In the genomic region with DNA sequence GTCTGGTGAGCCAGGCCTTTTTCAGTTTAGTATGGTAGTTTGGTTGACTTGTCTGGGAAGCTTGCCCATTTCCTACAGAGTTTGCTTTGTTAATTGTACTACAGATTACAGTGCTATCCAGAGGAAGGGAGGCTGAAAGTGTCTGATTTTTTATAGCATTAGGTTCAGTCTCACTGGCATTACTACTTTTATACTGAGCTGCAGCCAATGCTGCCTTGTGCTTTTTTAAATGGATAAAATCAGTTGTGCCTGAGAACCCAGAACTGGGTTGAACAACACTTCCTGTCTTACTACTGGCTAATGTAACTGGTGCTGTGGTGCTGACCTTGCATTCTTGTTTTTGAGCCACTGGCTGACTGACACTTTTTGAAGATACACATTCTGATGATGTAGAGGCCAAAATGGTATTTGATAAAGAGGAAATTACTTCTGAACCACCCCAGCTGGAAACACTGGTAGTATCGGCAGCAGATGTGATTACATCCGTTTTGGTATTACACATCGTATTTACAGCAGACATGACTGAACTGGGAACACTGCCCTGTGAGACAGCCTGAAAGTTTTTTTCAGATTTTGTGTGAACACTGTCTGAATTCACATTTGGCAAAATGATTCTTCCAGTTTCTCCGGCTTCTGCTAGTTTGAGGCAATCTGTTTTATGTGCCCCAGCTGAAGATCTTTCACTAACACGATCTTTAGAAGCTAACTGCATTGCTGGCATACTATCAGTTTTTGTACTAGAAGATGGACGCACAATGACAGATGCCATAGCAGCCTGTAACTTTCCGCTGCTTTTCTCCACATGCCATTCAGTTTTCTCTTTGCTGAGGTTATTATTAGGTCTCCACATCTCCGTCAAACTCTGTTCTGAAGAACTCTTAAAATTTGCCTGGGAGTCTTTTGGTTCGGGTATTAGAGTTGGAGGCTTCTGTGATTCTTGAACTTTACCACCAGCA, we compare ENCODE assay signal across 9 cellular contexts.
DNase-seq lines count a peak whose midpoint lies in the region; ATAC-seq and TF ChIP-seq lines count a peak whose summit lies in the region.
"Had no signal": no experiment of that assay in that cellular context is flagged by ENCODE, and none has a peak within 500 bp of the region (broad histone marks: within the 10 kb centered on the region; RNA-seq: fewer than 3 reads in every experiment).

No MANE protein-coding gene starts in this region.

- peaks cover 4% of the 10 kb centered on the region for H3K9me3 Mint-ChIP-seq in activated CD8-positive, alpha-beta memory T cell treated with anti-CD3 and anti-CD28 coated beads, Interleukin-2, amount 10 ng/mL, durations not matched to agents 7 days and 5 days (ENCODE audit: low read depth)
- H3K9me3 Mint-ChIP-seq in IgD-negative memory B cell: no peaks in the 10 kb centered on the region

- peak overlapping the region; percentile 89 for H3K27ac Mint-ChIP-seq in activated CD8-positive, alpha-beta memory T cell treated with anti-CD3 and anti-CD28 coated beads, Interleukin-2, amount 10 ng/mL, durations not matched to agents 7 days and 5 days
- peak overlapping the region; percentile 41 to 84 (median 52) for H3K27ac Mint-ChIP-seq in IgD-negative memory B cell

- TF ChIP-seq CTCF in spleen (IDR thresholded peaks at IDR 0.05 in 8 of 11, conservative IDR thresholded peaks at IDR 0.05 in 3 of 11): no peak

- H3K9me3 ChIP-seq in spleen: peaks cover 0 to 4% (median 0%) of the 10 kb centered on the region in 8 donors

- H3K4me1 Mint-ChIP-seq in activated CD8-positive, alpha-beta memory T cell treated with anti-CD3 and anti-CD28 coated beads, Interleukin-2, amount 10 ng/mL, durations not matched to agents 7 days and 5 days: peaks cover 72% of the 10 kb centered on the region
- peaks cover 49 to 56% (median 52%) of the 10 kb centered on the region in 3 donors for H3K4me1 Mint-ChIP-seq in IgD-negative memory B cell

- peaks cover 26 to 85% (median 57%) of the 10 kb centered on the region in 6 donors for H3K4me1 ChIP-seq in spleen

- CTCF ChIA-PET in activated CD8-positive, alpha-beta memory T cell treated with anti-CD3 and anti-CD28 coated beads, Interleukin-2, amount 10 ng/mL, durations not matched to agents 7 days and 5 days (lab: Charles Lee): interaction anchor here (0.7 to 1.7 kb wide), 4 partner anchors 9 to 423 kb away, joined by 3 to 5 read pairs (median 4); no protein-coding TSS in a partner anchor

- H3K27ac ChIP-seq in spleen: peak overlapping the region; percentile 52 to 79 (median 68)

- no peak for TF ChIP-seq POLR2A in spleen (IDR thresholded peaks at IDR 0.05)

- WGBS in spleen, 5 donors: 49 to 69% (median 57%) methylated on average over 9 of the region's 9 CpGs

- DNase-seq in activated CD8-positive, alpha-beta memory T cell treated with anti-CD3 and anti-CD28 coated beads, Interleukin-2, amount 10 ng/mL, durations not matched to agents 7 days and 5 days: peak; percentile 57
- no peak for DNase-seq in activated CD8-positive, alpha-beta memory T cell treated with anti-CD3 and anti-CD28 coated beads for 24 hours
- DNase-seq in amygdala (lab: John Stamatoyannopoulos, UW): peak in 33 of 56 donors; percentile 3 to 73 (median 34)
- peak; percentile 29 for DNase-seq in hepatic stellate cell (ENCODE audit: low spot score)
- no peak for DNase-seq in spleen
- DNase-seq in HT-29 (ENCODE audit: low spot score): no peak
- DNase-seq in NCI-H1436 (lab: John Stamatoyannopoulos, UW): no peak
- DNase-seq: DND-41 had no signal

- H3K4me3 Mint-ChIP-seq in activated CD8-positive, alpha-beta memory T cell treated with anti-CD3 and anti-CD28 coated beads, Interleukin-2, amount 10 ng/mL, durations not matched to agents 7 days and 5 days: peak overlapping the region; percentile 53
- H3K4me3 Mint-ChIP-seq in IgD-negative memory B cell: peak overlapping the region in 3 of 4 donors; percentile 16 to 76 (median 55)

- intact Hi-C loops in spleen (cut with DNase I; ENCODE audit: low total_unique reads): no loop called here

- no peaks in the 10 kb centered on the region for H3K27me3 Mint-ChIP-seq in activated CD8-positive, alpha-beta memory T cell treated with anti-CD3 and anti-CD28 coated beads, Interleukin-2, amount 10 ng/mL, durations not matched to agents 7 days and 5 days
- no peaks in the 10 kb centered on the region for H3K27me3 Mint-ChIP-seq in IgD-negative memory B cell

- peaks cover 0 to 74% (median 22%) of the 10 kb centered on the region in 6 donors for H3K36me3 ChIP-seq in spleen

- peaks cover 54% of the 10 kb centered on the region for H3K36me3 Mint-ChIP-seq in activated CD8-positive, alpha-beta memory T cell treated with anti-CD3 and anti-CD28 coated beads, Interleukin-2, amount 10 ng/mL, durations not matched to agents 7 days and 5 days
- H3K36me3 Mint-ChIP-seq in IgD-negative memory B cell: peaks cover 12% of the 10 kb centered on the region

- no peak overlapping the region for H3K4me3 ChIP-seq in spleen

- peak; percentile 67 for ATAC-seq in activated CD8-positive, alpha-beta memory T cell treated with anti-CD3 and anti-CD28 coated beads, Interleukin-2, amount 10 ng/mL, durations not matched to agents 7 days and 5 days

- H3K27me3 ChIP-seq in spleen (replicated peaks in 1 of 7): no peaks in the 10 kb centered on the region

Comparison
In these comparisons a context has a peak if more than half of its experiments do, and no peak if none do; other contexts are left out.
1. DNase-seq: peak in activated CD8-positive, alpha-beta memory T cell treated with anti-CD3 and anti-CD28 coated beads, Interleukin-2, amount 10 ng/mL, durations not matched to agents 7 days and 5 days (single experiment), amygdala (33 of 56) and hepatic stellate cell (single experiment); none in activated CD8-positive, alpha-beta memory T cell treated with anti-CD3 and anti-CD28 coated beads for 24 hours (single experiment), spleen (single experiment), HT-29 (single experiment) and NCI-H1436 (single experiment).